1 cellular context compared by ENCODE assay signal in the genomic region with DNA sequence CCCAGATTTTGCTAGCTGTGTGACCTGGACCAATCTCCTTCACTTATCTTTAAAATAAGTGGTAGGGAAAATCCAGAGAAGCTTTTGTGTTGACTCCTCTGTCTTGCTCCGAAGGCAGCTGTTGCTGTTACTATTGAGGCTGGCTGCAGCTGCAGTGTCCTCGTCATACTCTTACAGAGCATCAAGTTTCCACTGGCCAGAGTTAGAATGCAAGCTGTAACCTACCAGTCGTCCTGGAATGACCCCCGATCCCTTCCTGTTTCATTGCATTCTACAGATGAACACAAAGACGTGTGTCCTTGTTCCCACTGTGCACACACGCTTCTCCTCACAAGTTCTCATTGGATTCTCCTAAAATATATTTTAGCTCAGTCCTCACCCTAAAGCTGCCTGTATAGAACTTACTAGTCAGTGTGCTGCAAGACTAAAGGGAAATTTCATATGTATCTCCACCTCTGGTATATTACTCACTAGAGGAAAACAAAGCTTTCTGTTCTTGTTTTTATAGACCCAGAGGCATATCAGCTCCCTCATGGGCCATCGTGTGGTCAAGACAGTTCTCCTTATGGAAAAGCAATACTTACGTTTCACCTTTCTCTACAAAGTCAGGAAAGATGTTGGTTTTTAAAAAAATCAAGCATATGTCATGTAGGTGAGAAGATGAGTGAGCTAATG.
TF ChIP-seq lines count a peak whose summit lies in the region.

No MANE protein-coding gene starts in this region.

TF ChIP-seq in H1, 55 proteins besides CTCF, POLR2A, EP300 and RAD21 (continued from another document):
- TF ChIP-seq, protein P1, sequence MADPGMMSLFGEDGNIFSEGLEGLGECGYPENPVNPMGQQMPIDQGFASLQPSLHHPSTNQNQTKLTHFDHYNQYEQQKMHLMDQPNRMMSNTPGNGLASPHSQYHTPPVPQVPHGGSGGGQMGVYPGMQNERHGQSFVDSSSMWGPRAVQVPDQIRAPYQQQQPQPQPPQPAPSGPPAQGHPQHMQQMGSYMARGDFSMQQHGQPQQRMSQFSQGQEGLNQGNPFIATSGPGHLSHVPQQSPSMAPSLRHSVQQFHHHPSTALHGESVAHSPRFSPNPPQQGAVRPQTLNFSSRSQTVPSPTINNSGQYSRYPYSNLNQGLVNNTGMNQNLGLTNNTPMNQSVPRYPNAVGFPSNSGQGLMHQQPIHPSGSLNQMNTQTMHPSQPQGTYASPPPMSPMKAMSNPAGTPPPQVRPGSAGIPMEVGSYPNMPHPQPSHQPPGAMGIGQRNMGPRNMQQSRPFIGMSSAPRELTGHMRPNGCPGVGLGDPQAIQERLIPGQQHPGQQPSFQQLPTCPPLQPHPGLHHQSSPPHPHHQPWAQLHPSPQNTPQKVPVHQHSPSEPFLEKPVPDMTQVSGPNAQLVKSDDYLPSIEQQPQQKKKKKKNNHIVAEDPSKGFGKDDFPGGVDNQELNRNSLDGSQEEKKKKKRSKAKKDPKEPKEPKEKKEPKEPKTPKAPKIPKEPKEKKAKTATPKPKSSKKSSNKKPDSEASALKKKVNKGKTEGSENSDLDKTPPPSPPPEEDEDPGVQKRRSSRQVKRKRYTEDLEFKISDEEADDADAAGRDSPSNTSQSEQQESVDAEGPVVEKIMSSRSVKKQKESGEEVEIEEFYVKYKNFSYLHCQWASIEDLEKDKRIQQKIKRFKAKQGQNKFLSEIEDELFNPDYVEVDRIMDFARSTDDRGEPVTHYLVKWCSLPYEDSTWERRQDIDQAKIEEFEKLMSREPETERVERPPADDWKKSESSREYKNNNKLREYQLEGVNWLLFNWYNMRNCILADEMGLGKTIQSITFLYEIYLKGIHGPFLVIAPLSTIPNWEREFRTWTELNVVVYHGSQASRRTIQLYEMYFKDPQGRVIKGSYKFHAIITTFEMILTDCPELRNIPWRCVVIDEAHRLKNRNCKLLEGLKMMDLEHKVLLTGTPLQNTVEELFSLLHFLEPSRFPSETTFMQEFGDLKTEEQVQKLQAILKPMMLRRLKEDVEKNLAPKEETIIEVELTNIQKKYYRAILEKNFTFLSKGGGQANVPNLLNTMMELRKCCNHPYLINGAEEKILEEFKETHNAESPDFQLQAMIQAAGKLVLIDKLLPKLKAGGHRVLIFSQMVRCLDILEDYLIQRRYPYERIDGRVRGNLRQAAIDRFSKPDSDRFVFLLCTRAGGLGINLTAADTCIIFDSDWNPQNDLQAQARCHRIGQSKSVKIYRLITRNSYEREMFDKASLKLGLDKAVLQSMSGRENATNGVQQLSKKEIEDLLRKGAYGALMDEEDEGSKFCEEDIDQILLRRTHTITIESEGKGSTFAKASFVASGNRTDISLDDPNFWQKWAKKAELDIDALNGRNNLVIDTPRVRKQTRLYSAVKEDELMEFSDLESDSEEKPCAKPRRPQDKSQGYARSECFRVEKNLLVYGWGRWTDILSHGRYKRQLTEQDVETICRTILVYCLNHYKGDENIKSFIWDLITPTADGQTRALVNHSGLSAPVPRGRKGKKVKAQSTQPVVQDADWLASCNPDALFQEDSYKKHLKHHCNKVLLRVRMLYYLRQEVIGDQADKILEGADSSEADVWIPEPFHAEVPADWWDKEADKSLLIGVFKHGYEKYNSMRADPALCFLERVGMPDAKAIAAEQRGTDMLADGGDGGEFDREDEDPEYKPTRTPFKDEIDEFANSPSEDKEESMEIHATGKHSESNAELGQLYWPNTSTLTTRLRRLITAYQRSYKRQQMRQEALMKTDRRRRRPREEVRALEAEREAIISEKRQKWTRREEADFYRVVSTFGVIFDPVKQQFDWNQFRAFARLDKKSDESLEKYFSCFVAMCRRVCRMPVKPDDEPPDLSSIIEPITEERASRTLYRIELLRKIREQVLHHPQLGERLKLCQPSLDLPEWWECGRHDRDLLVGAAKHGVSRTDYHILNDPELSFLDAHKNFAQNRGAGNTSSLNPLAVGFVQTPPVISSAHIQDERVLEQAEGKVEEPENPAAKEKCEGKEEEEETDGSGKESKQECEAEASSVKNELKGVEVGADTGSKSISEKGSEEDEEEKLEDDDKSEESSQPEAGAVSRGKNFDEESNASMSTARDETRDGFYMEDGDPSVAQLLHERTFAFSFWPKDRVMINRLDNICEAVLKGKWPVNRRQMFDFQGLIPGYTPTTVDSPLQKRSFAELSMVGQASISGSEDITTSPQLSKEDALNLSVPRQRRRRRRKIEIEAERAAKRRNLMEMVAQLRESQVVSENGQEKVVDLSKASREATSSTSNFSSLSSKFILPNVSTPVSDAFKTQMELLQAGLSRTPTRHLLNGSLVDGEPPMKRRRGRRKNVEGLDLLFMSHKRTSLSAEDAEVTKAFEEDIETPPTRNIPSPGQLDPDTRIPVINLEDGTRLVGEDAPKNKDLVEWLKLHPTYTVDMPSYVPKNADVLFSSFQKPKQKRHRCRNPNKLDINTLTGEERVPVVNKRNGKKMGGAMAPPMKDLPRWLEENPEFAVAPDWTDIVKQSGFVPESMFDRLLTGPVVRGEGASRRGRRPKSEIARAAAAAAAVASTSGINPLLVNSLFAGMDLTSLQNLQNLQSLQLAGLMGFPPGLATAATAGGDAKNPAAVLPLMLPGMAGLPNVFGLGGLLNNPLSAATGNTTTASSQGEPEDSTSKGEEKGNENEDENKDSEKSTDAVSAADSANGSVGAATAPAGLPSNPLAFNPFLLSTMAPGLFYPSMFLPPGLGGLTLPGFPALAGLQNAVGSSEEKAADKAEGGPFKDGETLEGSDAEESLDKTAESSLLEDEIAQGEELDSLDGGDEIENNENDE (IDR thresholded peaks at IDR 0.05; ENCODE audit: insufficient replicate concordance, low read length), result no peak
- TF ChIP-seq E2F6 (IDR thresholded peaks at IDR 0.05) (no peak), CEBPB (IDR thresholded peaks at IDR 0.05; ENCODE audit: low read depth, low read length) (no peak), CBX8 (IDR thresholded peaks at IDR 0.05; ENCODE audit: borderline replicate concordance, low read depth, low read length) (no peak), EGR1 (IDR thresholded peaks at IDR 0.05; ENCODE audit: borderline replicate concordance, low read depth, low read length) (no peak)
TF ChIP-seq in H1: peak in this region for 0.
